1 cellular context compared by ENCODE assay signal in the genomic region with DNA sequence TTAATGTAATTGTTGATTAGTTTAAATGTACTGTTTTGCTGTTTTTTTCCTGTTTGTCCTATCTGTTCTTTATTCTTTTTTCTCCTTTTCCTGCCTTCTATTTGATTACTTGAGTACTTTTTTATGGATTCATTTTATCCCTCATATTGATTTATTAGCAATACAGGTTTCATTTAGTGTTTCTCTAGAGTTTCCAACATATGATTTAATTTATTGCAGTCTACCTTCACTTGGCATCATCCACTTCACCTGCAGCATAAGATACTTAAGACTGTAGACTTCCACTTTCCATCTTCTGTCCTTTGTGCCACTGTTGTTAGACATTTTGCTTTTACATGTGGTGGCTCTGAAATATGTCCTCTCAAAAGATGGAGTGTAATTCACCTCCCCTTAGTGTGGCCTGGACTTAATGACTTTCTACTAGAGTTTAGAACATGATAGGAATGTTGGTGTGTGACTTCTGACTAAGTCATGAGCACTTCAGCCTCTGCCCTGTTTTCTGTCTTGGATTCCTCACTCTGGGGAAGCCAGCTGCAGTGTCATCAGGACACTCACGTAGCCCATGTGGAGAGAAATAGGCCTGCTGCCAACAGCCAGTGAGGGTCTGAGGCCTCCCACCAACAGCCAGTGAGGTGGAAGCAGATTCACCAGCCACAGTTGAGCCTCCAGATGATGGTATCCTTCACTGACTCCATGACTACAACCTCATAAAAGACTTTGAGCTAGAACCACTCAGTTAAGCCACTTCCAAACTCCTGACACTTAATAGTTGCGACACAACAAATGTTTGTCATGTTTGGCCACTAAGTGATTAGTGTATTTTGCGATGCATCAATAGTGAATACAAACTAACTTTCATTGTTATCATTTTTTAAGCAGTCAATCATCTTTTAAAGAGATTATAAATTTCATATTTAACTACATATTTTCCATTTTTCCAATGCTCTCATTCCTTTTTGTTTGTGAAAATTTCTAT.
TF ChIP-seq lines count a peak whose summit lies in the region.

No MANE protein-coding gene starts in this region.

TF ChIP-seq in K562, 482 proteins besides CTCF, POLR2A, EP300 and RAD21 (continued from another document and continues in another):
- no peak for TF ChIP-seq RREB1 (CRISPR knock-in tag; IDR thresholded peaks at IDR 0.05)
- peak in 1 of 2 experiments; percentile 29; a peak in 1 of 4 replicates for TF ChIP-seq ZMIZ1 (IDR thresholded peaks at IDR 0.05; ENCODE audit: low read depth in 2 of 2, low read length in 2 of 2)
- TF ChIP-seq RBM25 (IDR thresholded peaks at IDR 0.05; ENCODE audit: low read depth, low read length, severe bottlenecking), result no peak
- peak; percentile 82 for TF ChIP-seq ZNF695 (CRISPR knock-in tag; IDR thresholded peaks at IDR 0.05)
- TF ChIP-seq MAFF (IDR thresholded peaks at IDR 0.05; ENCODE audit: low read length), result no peak
- TF ChIP-seq ZNF778 (CRISPR knock-in tag; IDR thresholded peaks at IDR 0.05), result no peak
- TF ChIP-seq ADNP (tag; IDR thresholded peaks at IDR 0.05), result no peak
- TF ChIP-seq KDM1A (IDR thresholded peaks at IDR 0.05), result no peak
- no peak for TF ChIP-seq ZNF699 (CRISPR knock-in tag; IDR thresholded peaks at IDR 0.05; ENCODE audit: insufficient replicate concordance)
- peak; percentile 6 for TF ChIP-seq ILF3 (IDR thresholded peaks at IDR 0.05; ENCODE audit: borderline replicate concordance)
- TF ChIP-seq ZNF589 (CRISPR knock-in tag; IDR thresholded peaks at IDR 0.05; ENCODE audit: low read depth), result no peak
- TF ChIP-seq XRCC3 (IDR thresholded peaks at IDR 0.05), result no peak; the same call in 1 of the 2 replicates
- TF ChIP-seq ZBTB12 (CRISPR knock-in tag; IDR thresholded peaks at IDR 0.05), result no peak
- TF ChIP-seq NR2C1 (IDR thresholded peaks at IDR 0.05), result no peak
- no peak for TF ChIP-seq NR2C1 (tag; IDR thresholded peaks at IDR 0.05)
- no peak for TF ChIP-seq ZNF551 (CRISPR knock-in tag; IDR thresholded peaks at IDR 0.05)
- no peak for TF ChIP-seq SMAD4 (CRISPR knock-in tag; conservative IDR thresholded peaks at IDR 0.05)
- no peak for TF ChIP-seq ZNF79 (CRISPR knock-in tag; IDR thresholded peaks at IDR 0.05; ENCODE audit: low read depth)
- no peak for TF ChIP-seq SPI1 (IDR thresholded peaks at IDR 0.05; ENCODE audit: borderline replicate concordance, low read depth, low read length)
- no peak for TF ChIP-seq JUNB (CRISPR knock-in tag; conservative IDR thresholded peaks at IDR 0.05)
- TF ChIP-seq CBX1 (IDR thresholded peaks at IDR 0.05; ENCODE audit: low read depth), result peak; percentile 42; the same call in 1 of the 2 replicates
- no peak for TF ChIP-seq TSC22D4 (tag; IDR thresholded peaks at IDR 0.05)
- no peak for TF ChIP-seq PTRF (tag; IDR thresholded peaks at IDR 0.05)
- TF ChIP-seq CXXC5 (CRISPR knock-in tag; IDR thresholded peaks at IDR 0.05), result 0 out of 2 replicates have a peak, but pooled peaks have one; percentile 19
- TF ChIP-seq PTTG1 (tag; IDR thresholded peaks at IDR 0.05; ENCODE audit: low read depth), result no peak
- no peak for TF ChIP-seq NFIX (CRISPR knock-in tag; IDR thresholded peaks at IDR 0.05; ENCODE audit: low read depth)
- TF ChIP-seq HIVEP1 (CRISPR knock-in tag; IDR thresholded peaks at IDR 0.05), result 0 out of 2 replicates have a peak, but pooled peaks have one; percentile 46
- TF ChIP-seq ZNF316 (IDR thresholded peaks at IDR 0.05), result no peak
- no peak for TF ChIP-seq BRF2 (IDR thresholded peaks at IDR 0.05; ENCODE audit: borderline replicate concordance, insufficient read depth, insufficient read length)
- no peak for TF ChIP-seq ZNF232 (CRISPR knock-in tag; IDR thresholded peaks at IDR 0.05)
- TF ChIP-seq TBL1XR1 (IDR thresholded peaks at IDR 0.05; ENCODE audit: low read length in 2 of 2), result peak in 1 of 2 experiments; percentile 11; a peak in 1 of 4 replicates
- TF ChIP-seq SMARCC2 (IDR thresholded peaks at IDR 0.05; ENCODE audit: low read depth), result no peak
- no peak for TF ChIP-seq ZNF764 (CRISPR knock-in tag; IDR thresholded peaks at IDR 0.05; ENCODE audit: low read depth)
- 0 out of 2 replicates have a peak, but pooled peaks have one; percentile 65 for TF ChIP-seq PHB (CRISPR knock-in tag; IDR thresholded peaks at IDR 0.05)
- TF ChIP-seq ZNF431 (CRISPR knock-in tag; IDR thresholded peaks at IDR 0.05), result no peak
- TF ChIP-seq ZNF23 (CRISPR knock-in tag; IDR thresholded peaks at IDR 0.05), result 0 out of 2 replicates have a peak, but pooled peaks have one; percentile 11
- TF ChIP-seq PHF8 (IDR thresholded peaks at IDR 0.05; ENCODE audit: borderline replicate concordance, low read length), result no peak
- TF ChIP-seq ZNF175 (CRISPR knock-in tag; IDR thresholded peaks at IDR 0.05; ENCODE audit: low read depth), result no peak
- TF ChIP-seq, protein P1, sequence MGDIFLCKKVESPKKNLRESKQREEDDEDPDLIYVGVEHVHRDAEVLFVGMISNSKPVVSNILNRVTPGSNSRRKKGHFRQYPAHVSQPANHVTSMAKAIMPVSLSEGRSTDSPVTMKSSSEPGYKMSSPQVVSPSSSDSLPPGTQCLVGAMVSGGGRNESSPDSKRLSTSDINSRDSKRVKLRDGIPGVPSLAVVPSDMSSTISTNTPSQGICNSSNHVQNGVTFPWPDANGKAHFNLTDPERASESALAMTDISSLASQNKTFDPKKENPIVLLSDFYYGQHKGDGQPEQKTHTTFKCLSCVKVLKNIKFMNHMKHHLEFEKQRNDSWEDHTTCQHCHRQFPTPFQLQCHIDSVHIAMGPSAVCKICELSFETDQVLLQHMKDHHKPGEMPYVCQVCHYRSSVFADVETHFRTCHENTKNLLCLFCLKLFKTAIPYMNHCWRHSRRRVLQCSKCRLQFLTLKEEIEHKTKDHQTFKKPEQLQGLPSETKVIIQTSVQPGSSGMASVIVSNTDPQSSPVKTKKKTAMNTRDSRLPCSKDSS (IDR thresholded peaks at IDR 0.05; ENCODE audit: low read depth, partially characterized antibody), result no peak
- peak; percentile 29; the same call in 1 of the 2 replicates for TF ChIP-seq CEBPG (CRISPR knock-in tag; IDR thresholded peaks at IDR 0.05)
- peak; percentile 53 to 68; a peak in 3 of 4 replicates for TF ChIP-seq CEBPG (tag; conservative IDR thresholded peaks at IDR 0.05 in 1 of 2, IDR thresholded peaks at IDR 0.05 in 1 of 2)
- no peak for TF ChIP-seq RBM14 (IDR thresholded peaks at IDR 0.05; ENCODE audit: borderline replicate concordance, insufficient read depth, low read depth, low read length)
- TF ChIP-seq GTF2A2 (tag; IDR thresholded peaks at IDR 0.05), result no peak
- no peak for TF ChIP-seq ZNF707 (CRISPR knock-in tag; conservative IDR thresholded peaks at IDR 0.05)
- TF ChIP-seq MYC (IDR thresholded peaks at IDR 0.05; ENCODE audit: low read depth, low read length), result peak; percentile 44; the same call in 1 of the 2 replicates
- TF ChIP-seq MYC (CRISPR knock-in tag; IDR thresholded peaks at IDR 0.05; ENCODE audit: borderline replicate concordance, low read depth), result peak; percentile 61; the same call in 1 of the 2 replicates
- no peak for TF ChIP-seq HINFP (tag; conservative IDR thresholded peaks at IDR 0.05; ENCODE audit: low read depth)
- TF ChIP-seq TCFL5 (CRISPR knock-in tag; conservative IDR thresholded peaks at IDR 0.05), result no peak
- peak; percentile 75 for TF ChIP-seq KDM5B (IDR thresholded peaks at IDR 0.05; ENCODE audit: insufficient replicate concordance, low read depth, low read length)
- TF ChIP-seq ZFP1 (CRISPR knock-in tag; IDR thresholded peaks at IDR 0.05), result 0 out of 2 replicates have a peak, but pooled peaks have one; percentile 54
- no peak for TF ChIP-seq TARDBP (IDR thresholded peaks at IDR 0.05)
- TF ChIP-seq, protein P2, sequence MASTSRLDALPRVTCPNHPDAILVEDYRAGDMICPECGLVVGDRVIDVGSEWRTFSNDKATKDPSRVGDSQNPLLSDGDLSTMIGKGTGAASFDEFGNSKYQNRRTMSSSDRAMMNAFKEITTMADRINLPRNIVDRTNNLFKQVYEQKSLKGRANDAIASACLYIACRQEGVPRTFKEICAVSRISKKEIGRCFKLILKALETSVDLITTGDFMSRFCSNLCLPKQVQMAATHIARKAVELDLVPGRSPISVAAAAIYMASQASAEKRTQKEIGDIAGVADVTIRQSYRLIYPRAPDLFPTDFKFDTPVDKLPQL (IDR thresholded peaks at IDR 0.05; ENCODE audit: extremely low read depth, insufficient read length), result no peak
